Comparison of ENCODE assay signal across 8 cellular contexts in genomic region chr10:125720002-125720382, GRCh38. TPM values are rescaled to one million over a fixed set of nuclear protein-coding genes. Genes with fewer than 3 reads are reported as not detected.
A peak's percentile ranks its signal among the peaks of the same experiment; 100 is the strongest.
DNase-seq lines count a peak whose midpoint lies in the region; ATAC-seq lines count a peak whose summit lies in the region.

No MANE protein-coding gene starts in this region.

- no peaks in the 10 kb centered on the region for H3K27me3 ChIP-seq in subcutaneous abdominal adipose tissue (ENCODE audit: control insufficient read depth in 5 of 5, insufficient read depth in 4 of 5, low read length in 5 of 5)

- peak overlapping the region; percentile 67 for H3K27ac ChIP-seq in subcutaneous abdominal adipose tissue (ENCODE audit: low read depth, low read length)

- H3K4me1 ChIP-seq in subcutaneous abdominal adipose tissue (ENCODE audit: control insufficient read depth in 5 of 5, insufficient read depth in 5 of 5, low read length in 5 of 5) = peaks cover 5 to 26% (median 23%) of the 10 kb centered on the region in 5 donors

- H3K9ac ChIP-seq in subcutaneous abdominal adipose tissue (ENCODE audit: low read length in 5 of 5) = peak overlapping the region; percentile 96 to 99 (median 96)

- peaks cover 30% of the 10 kb centered on the region for H3K4me1 Mint-ChIP-seq in activated T-cell treated with anti-CD3 and anti-CD28 coated beads, Interleukin-2, amount 50 U/mL, for 72 hours (ENCODE audit: low read depth)
- peaks cover 34% of the 10 kb centered on the region for H3K4me1 Mint-ChIP-seq in activated naive CD8-positive, alpha-beta T cell (ENCODE audit: low read depth)
- H3K4me1 Mint-ChIP-seq in immature natural killer cell = peaks cover 38 to 43% of the 10 kb centered on the region in 2 donors

- peak overlapping the region; percentile 83 for H3K27ac Mint-ChIP-seq in activated T-cell treated with anti-CD3 and anti-CD28 coated beads, Interleukin-2, amount 50 U/mL, for 72 hours
- peak overlapping the region; percentile 98 for H3K27ac Mint-ChIP-seq in activated naive CD8-positive, alpha-beta T cell
- peak overlapping the region; percentile 90 to 99 (median 97) for H3K27ac Mint-ChIP-seq in immature natural killer cell

- H3K36me3 Mint-ChIP-seq in activated T-cell treated with anti-CD3 and anti-CD28 coated beads, Interleukin-2, amount 50 U/mL, for 72 hours (ENCODE audit: insufficient read depth in 2 of 2) = peaks cover 6 to 33% of the 10 kb centered on the region in 2 donors
- H3K36me3 Mint-ChIP-seq in activated naive CD8-positive, alpha-beta T cell = peaks cover 12% of the 10 kb centered on the region
- peaks cover 12 to 22% (median 14%) of the 10 kb centered on the region in 3 donors for H3K36me3 Mint-ChIP-seq in immature natural killer cell

- DNase-seq in activated T-cell treated with anti-CD3 and anti-CD28 coated beads, Interleukin-2, amount 50 U/mL, for 72 hours = no peak
- no peak for DNase-seq in activated T-cell treated with anti-CD3 and anti-CD28 coated beads, Interleukin-2, amount 50 U/mL, for 1 hour
- no peak for DNase-seq in immature natural killer cell
- DNase-seq in EL = no peak
- DNase-seq in islet precursor cell = no peak
- no peak for DNase-seq in ureter (ENCODE audit: low spot score)

- ATAC-seq in activated T-cell treated with anti-CD3 and anti-CD28 coated beads, Interleukin-2, amount 50 U/mL, for 72 hours (replicated peaks in 1 of 2) = no peak

- peak overlapping the region; percentile 92 to 99 (median 96) for H3K4me3 ChIP-seq in subcutaneous abdominal adipose tissue (ENCODE audit: low read depth in 1 of 5, low read length in 5 of 5)

- H3K9me3 ChIP-seq in subcutaneous abdominal adipose tissue (ENCODE audit: control insufficient read depth in 5 of 5, low read length in 5 of 5) = no peaks in the 10 kb centered on the region

- peaks cover 23 to 35% (median 30%) of the 10 kb centered on the region in 5 donors for H3K36me3 ChIP-seq in subcutaneous abdominal adipose tissue (ENCODE audit: control insufficient read depth in 5 of 5, insufficient read depth in 5 of 5, low read length in 5 of 5)

- peak overlapping the region; percentile 86 to 97 for H3K4me3 Mint-ChIP-seq in activated T-cell treated with anti-CD3 and anti-CD28 coated beads, Interleukin-2, amount 50 U/mL, for 72 hours
- peak overlapping the region; percentile 96 for H3K4me3 Mint-ChIP-seq in activated naive CD8-positive, alpha-beta T cell
- peak overlapping the region; percentile 97 to 99 (median 98) for H3K4me3 Mint-ChIP-seq in immature natural killer cell

- H3K27me3 Mint-ChIP-seq in activated T-cell treated with anti-CD3 and anti-CD28 coated beads, Interleukin-2, amount 50 U/mL, for 72 hours (ENCODE audit: low read depth) = no peaks in the 10 kb centered on the region
- no peaks in the 10 kb centered on the region for H3K27me3 Mint-ChIP-seq in activated naive CD8-positive, alpha-beta T cell
- peaks cover 5 to 10% (median 9%) of the 10 kb centered on the region in 3 donors for H3K27me3 Mint-ChIP-seq in immature natural killer cell (ENCODE audit: low read depth in 3 of 3)

- peaks cover 0 to 2% of the 10 kb centered on the region in 2 donors for H3K9me3 Mint-ChIP-seq in activated T-cell treated with anti-CD3 and anti-CD28 coated beads, Interleukin-2, amount 50 U/mL, for 72 hours
- no peaks in the 10 kb centered on the region for H3K9me3 Mint-ChIP-seq in activated naive CD8-positive, alpha-beta T cell (ENCODE audit: low read depth)
- peaks cover 0 to 2% (median 0%) of the 10 kb centered on the region in 6 donors for H3K9me3 Mint-ChIP-seq in immature natural killer cell

RNA-seq across cellular contexts. Expression of gene EDRF1, which starts 0.5 kb away (rescaled TPM):
- 10 to 100 TPM; 25.1 to 26.3 TPM for total RNA-seq in activated T-cell treated with anti-CD3 and anti-CD28 coated beads, Interleukin-2, amount 50 U/mL, for 72 hours
- 10 to 100 TPM in 1 of 3 donors, 1 to 10 TPM in 2; 5.6 to 12.5 (median 8.6) TPM for polyA plus RNA-seq in immature natural killer cell
- total RNA-seq in ureter = 34.0 TPM

RNA-seq across cellular contexts. Expression of gene TEX36, which starts 37.0 kb away (rescaled TPM):
- total RNA-seq in activated T-cell treated with anti-CD3 and anti-CD28 coated beads, Interleukin-2, amount 50 U/mL, for 72 hours = not detected
- not detected for polyA plus RNA-seq in immature natural killer cell
- total RNA-seq in ureter = not detected

RNA-seq across cellular contexts. Expression of gene MMP21, which starts 55.6 kb away (rescaled TPM):
- total RNA-seq in activated T-cell treated with anti-CD3 and anti-CD28 coated beads, Interleukin-2, amount 50 U/mL, for 72 hours = not detected
- not detected for polyA plus RNA-seq in immature natural killer cell
- total RNA-seq in ureter = not detected
